ENCODE assay signal across 20 cellular contexts in genomic region chr15:100464256-100464655, GRCh38.
A peak's percentile ranks its signal among the peaks of the same experiment; 100 is the strongest.
DNase-seq lines count a peak whose midpoint lies in the region; ATAC-seq, FAIRE-seq and TF ChIP-seq lines count a peak whose summit lies in the region.
"Had no signal": no experiment of that assay in that cellular context is flagged by ENCODE, and none has a peak within 500 bp of the region (broad histone marks: within the 10 kb centered on the region; RNA-seq: fewer than 3 reads in every experiment).

No MANE protein-coding gene starts in this region.

- H3K36me3 ChIP-seq in BLaER1 (no peaks in the 10 kb centered on the region), GM12878 (ENCODE audit: control insufficient read depth in 2 of 2, insufficient read depth in 2 of 2, low read length in 1 of 2) (no peaks in the 10 kb centered on the region), stomach (no peaks in the 10 kb centered on the region), prostate gland (no peaks in the 10 kb centered on the region)

- no peak for DNase-seq in GM12891 (ENCODE audit: insufficient read length, low spot score)
- DNase-seq in GM12878 (ENCODE audit: low read depth, low spot score): no peak
- DNase-seq in left kidney (ENCODE audit: low read depth, low spot score): peak; percentile 37
- DNase-seq in stomach: no peak
- no peak for DNase-seq in activated CD8-positive, alpha-beta memory T cell treated with anti-CD3 and anti-CD28 coated beads for 24 hours
- no peak for DNase-seq in prostate gland (ENCODE audit: low spot score)
- DNase-seq in OCI-M2 (lab: John Stamatoyannopoulos, UW; ENCODE audit: unreplicated experiment): no peak
- DNase-seq: AML-193, GF-D8, H9, HFFc6, Karpas-422, MV-4-11, NCI-H1694, NCI-H2081, NCI-H446, NCI-H526 treated with DMSO at 0.1 percent for 48 hours had no signal

- POLR2A ChIA-PET in GM12878 (lab: Charles Lee): no interaction called here

- H2AFZ ChIP-seq in GM12878 (ENCODE audit: control insufficient read depth, low read depth, low read length): no peak overlapping the region

- H3K4me3 ChIP-seq in BLaER1: no peak overlapping the region
- no peak overlapping the region for H3K4me3 ChIP-seq in GM12878
- no peak overlapping the region for H3K4me3 ChIP-seq in stomach
- H3K4me3 ChIP-seq in prostate gland: no peak overlapping the region

- RAD21 ChIA-PET in GM12878 (lab: Charles Lee; ENCODE audit: unreplicated experiment): no interaction called here

- CTCF ChIA-PET in GM12878 (lab: Yijun Ruan, JAX): interaction anchor here (1.7 kb wide), 1 partner anchor 12 kb away, joined by 4 read pairs; no protein-coding TSS in a partner anchor

- WGBS in GM12878 (ENCODE audit: insufficient coverage, insufficient replicate concordance, low lambda C conversion rate, missing lambda C conversion rate): 30% methylated on average over 3 of the region's 3 CpGs
- WGBS in stomach, 5 donors: 59 to 78% (median 69%) methylated on average over 3 of the region's 3 CpGs
- 62% methylated on average over 3 of the region's 3 CpGs for WGBS in prostate gland

- in situ Hi-C loops in GM12878 (cut with MboI): no loop called here

- intact Hi-C loops in GM12878 (cut with micrococcal nuclease; ENCODE audit: unreplicated experiment): no loop called here
- intact Hi-C loops in stomach (cut with DNase I; ENCODE audit: low total_unique reads): no loop called here
- intact Hi-C loops in prostate gland (cut with DNase I): no loop called here

- H4K20me1 ChIP-seq in BLaER1 (no peaks in the 10 kb centered on the region), GM12878 (ENCODE audit: control insufficient read depth, insufficient read depth) (no peaks in the 10 kb centered on the region)

- ATAC-seq in GM12878: no peak
- ATAC-seq: Right ventricle myocardium inferior had no signal

- no peaks in the 10 kb centered on the region for H3K27me3 ChIP-seq in BLaER1
- no peaks in the 10 kb centered on the region for H3K27me3 ChIP-seq in GM12878 (replicated peaks in 1 of 2; ENCODE audit: control insufficient read depth in 2 of 2, insufficient read depth in 2 of 2, low read length in 1 of 2)
- H3K27me3 ChIP-seq in stomach: no peaks in the 10 kb centered on the region
- H3K27me3 ChIP-seq in prostate gland (replicated peaks; ENCODE audit: insufficient read depth): no peaks in the 10 kb centered on the region

- H3K27ac ChIP-seq in BLaER1 (no peak overlapping the region), GM12878 (ENCODE audit: control insufficient read depth, insufficient read depth) (no peak overlapping the region), stomach (no peak overlapping the region), prostate gland (no peak overlapping the region)

- H3K4me1 ChIP-seq in BLaER1 (peaks cover 25% of the 10 kb centered on the region), GM12878 (ENCODE audit: control insufficient read depth, insufficient read depth, low read length) (peaks cover 8% of the 10 kb centered on the region), stomach (peaks cover 0 to 7% (median 2%) of the 10 kb centered on the region in 4 donors), prostate gland (replicated peaks) (no peaks in the 10 kb centered on the region)

- H3K4me2 ChIP-seq in BLaER1 (peak overlapping the region; percentile 17), GM12878 (ENCODE audit: control insufficient read depth, insufficient read depth) (peak overlapping the region; percentile 8; the same call in 1 of the 2 replicates)

- H3K9ac ChIP-seq in BLaER1 (no peak overlapping the region), GM12878 (ENCODE audit: control insufficient read depth, insufficient read depth, low read length) (no peak overlapping the region)

- TF ChIP-seq CTCF in GM12878 (IDR thresholded peaks at IDR 0.05 in 2 of 3, conservative IDR thresholded peaks at IDR 0.05 in 1 of 3; ENCODE audit: control insufficient read depth in 2 of 3, extremely low read depth in 1 of 3, insufficient read depth in 1 of 3, low read depth in 3 of 3, low read length in 3 of 3) (no peak), stomach (IDR thresholded peaks at IDR 0.05) (no peak), prostate gland (IDR thresholded peaks at IDR 0.05) (no peak)

- no peaks in the 10 kb centered on the region for H3K79me2 ChIP-seq in GM12878 (ENCODE audit: control insufficient read depth, insufficient read depth, low read length)

- TF ChIP-seq EP300 in GM12878 (IDR thresholded peaks at IDR 0.05; ENCODE audit: borderline replicate concordance in 1 of 2, control insufficient read depth in 1 of 2, low read depth in 2 of 2, low read length in 2 of 2) (no peak), stomach (IDR thresholded peaks at IDR 0.05) (no peak)

- H3K9me3 ChIP-seq in BLaER1 (no peaks in the 10 kb centered on the region; the same call in 1 of the 2 replicates), GM12878 (replicated peaks; ENCODE audit: control insufficient read depth, insufficient read depth, low read length) (no peaks in the 10 kb centered on the region; the same call in 2 of the 3 replicates), stomach (peaks cover 0 to 3% (median under 1%) of the 10 kb centered on the region in 4 donors), prostate gland (no peaks in the 10 kb centered on the region)

- SMC1A ChIA-PET in GM12878 (lab: Charles Lee; ENCODE audit: uncharacterized antibody, unreplicated experiment): no interaction called here

- peak; percentile 48 for FAIRE-seq in GM12891 (lab: Jason Lieb, UNC)
- no peak for FAIRE-seq in GM12878 (lab: Jason Lieb, UNC)
- FAIRE-seq: RCC 7860 had no signal

- BruUV-seq in GM12878 (replicated peaks; lab: Mats Ljungman, UMichigan): no TSS peak

- TF ChIP-seq POLR2A in GM12891 (IDR thresholded peaks at IDR 0.05; ENCODE audit: low read depth, low read length) (no peak), GM12878 (IDR thresholded peaks at IDR 0.05; ENCODE audit: low read depth, low read length) (no peak), stomach (IDR thresholded peaks at IDR 0.05) (no peak), prostate gland (IDR thresholded peaks at IDR 0.05) (no peak)

- no peak for TF ChIP-seq RAD21 in GM12878 (IDR thresholded peaks at IDR 0.05; ENCODE audit: insufficient read depth, low read depth, low read length)

TF ChIP-seq in GM12891, 5 proteins besides CTCF, POLR2A, EP300 and RAD21:
- no peak for TF ChIP-seq POLR2AphosphoS5 (IDR thresholded peaks at IDR 0.05; ENCODE audit: low read depth, low read length)
- TF ChIP-seq SPI1 (IDR thresholded peaks at IDR 0.05; ENCODE audit: low read depth, low read length): no peak
- TF ChIP-seq POU2F2 (IDR thresholded peaks at IDR 0.05; ENCODE audit: low read depth, low read length): no peak
- TF ChIP-seq PAX5 (IDR thresholded peaks at IDR 0.05; ENCODE audit: insufficient read depth, low read length, severe bottlenecking): no peak
- no peak for TF ChIP-seq TAF1 (IDR thresholded peaks at IDR 0.05; ENCODE audit: low read depth, low read length)

TF ChIP-seq in GM12878, 131 proteins besides CTCF, POLR2A, EP300 and RAD21 (continues in another document):
- TF ChIP-seq SIN3A (IDR thresholded peaks at IDR 0.05; ENCODE audit: low read depth, low read length): no peak
- no peak for TF ChIP-seq NR2F1 (conservative IDR thresholded peaks at IDR 0.05)
- no peak for TF ChIP-seq PRDM15 (CRISPR knock-in tag; IDR thresholded peaks at IDR 0.05)
- no peak for TF ChIP-seq RAD51 (IDR thresholded peaks at IDR 0.05)
- no peak for TF ChIP-seq MYB (IDR thresholded peaks at IDR 0.05; ENCODE audit: borderline replicate concordance, low read depth, low read length)
- no peak for TF ChIP-seq KLF5 (IDR thresholded peaks at IDR 0.05; ENCODE audit: partially characterized antibody)
